In genomic region chr3:142223282-142223681, GRCh38 we compare ENCODE assay signal across 19 cellular contexts. TPM values are rescaled to one million over a fixed set of nuclear protein-coding genes. Genes with fewer than 3 reads are reported as not detected.
DNase-seq lines count a peak whose midpoint lies in the region; ATAC-seq, FAIRE-seq and TF ChIP-seq lines count a peak whose summit lies in the region.
"Had no signal": no experiment of that assay in that cellular context is flagged by ENCODE, and none has a peak within 500 bp of the region (broad histone marks: within the 10 kb centered on the region; RNA-seq: fewer than 3 reads in every experiment).

No MANE protein-coding gene starts in this region.

- no peak for DNase-seq in right cardiac atrium
- no peak for DNase-seq in left cardiac atrium
- DNase-seq in K562 (ENCODE audit: extremely low read depth in 1 of 4, low spot score in 3 of 4) = no peak
- DNase-seq in natural killer cell = no peak
- no peak for DNase-seq in uterus
- DNase-seq in adrenal gland = no peak
- no peak for DNase-seq in H7
- no peak for DNase-seq in dermis blood vessel endothelial cell
- DNase-seq: activated CD4-positive, CD25-positive, alpha-beta regulatory T cell; activated naive CD8-positive, alpha-beta T cell treated with anti-CD3 and anti-CD28 coated beads for 36 hours; Karpas-422; left ventricle myocardium inferior; NCI-H1417; NCI-H2227 treated with DMSO at 0.1 percent for 48 hours; RPMI8226; T-cell had no signal

- H3K36me3 Mint-ChIP-seq in natural killer cell = no peaks in the 10 kb centered on the region
- H3K36me3 Mint-ChIP-seq: activated naive CD8-positive, alpha-beta T cell treated with anti-CD3 and anti-CD28 coated beads for 36 hours; T-cell had no signal

- H2AFZ ChIP-seq in K562 (ENCODE audit: low read depth, low read length) = no peak overlapping the region

- H3K4me3 Mint-ChIP-seq in natural killer cell = peak overlapping the region; percentile 96

- no TSS peak for BruUV-seq in K562 (replicated peaks; lab: Mats Ljungman, UMichigan)

- H3K9me3 ChIP-seq in right cardiac atrium (ENCODE audit: control insufficient read depth, low read length) (no peaks in the 10 kb centered on the region), K562 (replicated peaks; ENCODE audit: control insufficient read depth, insufficient read depth, low read depth, low read length) (no peaks in the 10 kb centered on the region; the same call in 1 of the 2 replicates), uterus (no peaks in the 10 kb centered on the region), adrenal gland (replicated peaks in 1 of 3) (no peaks in the 10 kb centered on the region)
- H3K9me3 ChIP-seq: left ventricle myocardium inferior had no signal

- TF ChIP-seq EP300 in K562 (IDR thresholded peaks at IDR 0.05; ENCODE audit: low read length) = no peak

- peaks cover 50 to 53% of the 10 kb centered on the region in 2 donors for H3K4me1 Mint-ChIP-seq in natural killer cell

- POLR2A ChIA-PET in K562 (lab: Yijun Ruan, JAX) = no interaction called here

- ATAC-seq in right cardiac atrium = no peak
- ATAC-seq in left cardiac atrium = no peak
- no peak for ATAC-seq in K562
- ATAC-seq in natural killer cell = no peak
- ATAC-seq: T-cell had no signal

- CTCF ChIA-PET in K562 (lab: Yijun Ruan, JAX; ENCODE audit: low intra/inter-chr PET ratio) = no interaction called here

- no peak overlapping the region for H3K4me2 ChIP-seq in K562 (ENCODE audit: insufficient read depth, low read length)

- no peaks in the 10 kb centered on the region for H3K9me1 ChIP-seq in K562 (ENCODE audit: control insufficient read depth, insufficient read depth, low read length)

- H3K4me3 ChIP-seq in right cardiac atrium (ENCODE audit: low read length) (no peak overlapping the region), K562 (no peak overlapping the region), uterus (no peak overlapping the region), adrenal gland (no peak overlapping the region), H7 (ENCODE audit: insufficient read depth, low read depth, low read length) (no peak overlapping the region)
- H3K4me3 ChIP-seq: cardiac muscle cell, left ventricle myocardium inferior had no signal

- H3K27me3 ChIP-seq in right cardiac atrium (ENCODE audit: control insufficient read depth, insufficient read depth) = no peaks in the 10 kb centered on the region
- H3K27me3 ChIP-seq in K562 (ENCODE audit: control insufficient read depth in 2 of 2, insufficient read depth in 2 of 2, low read length in 2 of 2) = no peaks in the 10 kb centered on the region
- H3K27me3 ChIP-seq in uterus = no peaks in the 10 kb centered on the region
- H3K27me3 ChIP-seq in adrenal gland = no peaks in the 10 kb centered on the region
- H3K27me3 ChIP-seq in H7 (ENCODE audit: control insufficient read depth, insufficient read depth, low read length) = no peaks in the 10 kb centered on the region
- H3K27me3 ChIP-seq: cardiac muscle cell had no signal

- no peaks in the 10 kb centered on the region for H3K27me3 Mint-ChIP-seq in natural killer cell (ENCODE audit: low read depth in 2 of 2)
- H3K27me3 Mint-ChIP-seq: activated naive CD8-positive, alpha-beta T cell treated with anti-CD3 and anti-CD28 coated beads for 36 hours; T-cell had no signal

- TF ChIP-seq POLR2A in K562 (conservative IDR thresholded peaks at IDR 0.05) = no peak
- no peak for TF ChIP-seq POLR2A in uterus (IDR thresholded peaks at IDR 0.05)
- TF ChIP-seq POLR2A in adrenal gland (IDR thresholded peaks at IDR 0.05) = no peak

- H3K9ac ChIP-seq in K562 (ENCODE audit: insufficient read depth in 1 of 2, low read depth in 2 of 2, low read length in 2 of 2) = peak overlapping the region in 1 of 2 experiments; percentile 84; a peak in 1 of 4 replicates

- no peaks in the 10 kb centered on the region for H3K9me3 Mint-ChIP-seq in natural killer cell
- H3K9me3 Mint-ChIP-seq: activated naive CD8-positive, alpha-beta T cell treated with anti-CD3 and anti-CD28 coated beads for 36 hours; T-cell had no signal

- in situ Hi-C loops in K562 (cut with MboI) = no loop called here

- H3K4me1 ChIP-seq in right cardiac atrium (ENCODE audit: control insufficient read depth, insufficient read depth, low read length) = no peaks in the 10 kb centered on the region
- peaks cover 15 to 21% of the 10 kb centered on the region in 2 experiments for H3K4me1 ChIP-seq in K562 (replicated peaks in 1 of 2; ENCODE audit: control insufficient read depth in 2 of 2, insufficient read depth in 2 of 2, low read length in 2 of 2)
- no peaks in the 10 kb centered on the region for H3K4me1 ChIP-seq in uterus
- H3K4me1 ChIP-seq in adrenal gland (replicated peaks in 1 of 2) = peaks cover 6 to 31% of the 10 kb centered on the region in 2 donors

- H4K20me1 ChIP-seq in K562 (replicated peaks; ENCODE audit: control insufficient read depth, insufficient read depth, low read length) = no peaks in the 10 kb centered on the region

- peaks cover 35% of the 10 kb centered on the region for H3K79me2 ChIP-seq in K562 (ENCODE audit: control insufficient read depth, insufficient read depth, low read length)

- peak overlapping the region; percentile 93 to 96 for H3K27ac Mint-ChIP-seq in natural killer cell
- H3K27ac Mint-ChIP-seq: activated naive CD8-positive, alpha-beta T cell treated with anti-CD3 and anti-CD28 coated beads for 36 hours had no signal

- TF ChIP-seq RAD21 in K562 (CRISPR knock-in tag; conservative IDR thresholded peaks at IDR 0.05 in 1 of 2, IDR thresholded peaks at IDR 0.05 in 1 of 2) = no peak

- 91% methylated on average over 5 of the region's 5 CpGs for WGBS in right cardiac atrium
- WGBS in K562 (ENCODE audit: insufficient coverage, low coverage, missing lambda C conversion rate) = 68% methylated on average over 4 of the region's 5 CpGs
- WGBS in adrenal gland, 4 donors = 89 to 95% (median 93%) methylated on average over 3 to 5 of the region's 5 CpGs

- FAIRE-seq in K562 (lab: Jason Lieb, UNC) = no peak
- FAIRE-seq: D721Med, H1 had no signal

- peak overlapping the region; percentile 15 for H3K27ac ChIP-seq in right cardiac atrium (ENCODE audit: low read length)
- 0 out of 3 replicates have a peak overlapping the region, but pooled peaks have one; percentile 18 for H3K27ac ChIP-seq in K562 (ENCODE audit: extremely low read depth, low read depth, low read length)
- peak overlapping the region; percentile 83 to 92 for H3K27ac ChIP-seq in uterus
- peak overlapping the region in 2 of 5 donors; percentile 36 to 93 for H3K27ac ChIP-seq in adrenal gland
- H3K27ac ChIP-seq: cardiac muscle cell had no signal

- intact Hi-C loops in right cardiac atrium (cut with DNase I) (no loop called here), left cardiac atrium (cut with DNase I) (no loop called here), K562 (cut with micrococcal nuclease) (loop anchor here (5.0 kb wide), 1 partner anchor 54 kb away; no protein-coding TSS in a partner anchor), natural killer cell (cut with micrococcal nuclease) (no loop called here), uterus (cut with DNase I; ENCODE audit: low total_unique reads) (no loop called here), adrenal gland (cut with DNase I) (no loop called here)

- H3K36me3 ChIP-seq in K562 (ENCODE audit: control insufficient read depth, insufficient read depth, low read length) (peaks cover 3% of the 10 kb centered on the region; the same call in 1 of the 3 replicates), uterus (no peaks in the 10 kb centered on the region), adrenal gland (replicated peaks in 1 of 2) (no peaks in the 10 kb centered on the region), H7 (replicated peaks; ENCODE audit: control insufficient read depth, insufficient read depth, low read length) (no peaks in the 10 kb centered on the region)
- H3K36me3 ChIP-seq: cardiac muscle cell, left ventricle myocardium inferior had no signal

- no peak for TF ChIP-seq CTCF in K562 (IDR thresholded peaks at IDR 0.05 in 2 of 3, conservative IDR thresholded peaks at IDR 0.05 in 1 of 3; ENCODE audit: insufficient read depth in 2 of 3, low read depth in 1 of 3, low read length in 3 of 3)
- no peak for TF ChIP-seq CTCF in natural killer cell (IDR thresholded peaks at IDR 0.05)
- TF ChIP-seq CTCF in uterus (IDR thresholded peaks at IDR 0.05) = no peak
- TF ChIP-seq CTCF in adrenal gland (IDR thresholded peaks at IDR 0.05) = no peak

TF ChIP-seq in K562, 482 proteins besides CTCF, POLR2A, EP300 and RAD21 (continues in another document):
- TF ChIP-seq ZNF76 (CRISPR knock-in tag; IDR thresholded peaks at IDR 0.05; ENCODE audit: borderline replicate concordance) = no peak
- peak; percentile 39 for TF ChIP-seq EGR1 (conservative IDR thresholded peaks at IDR 0.05)

RNA-seq across cellular contexts. Expression of gene GK5, which starts 2.1 kb away (rescaled TPM):
- total RNA-seq in right cardiac atrium (10 to 100 TPM; 10.2 to 12.6 (median 10.9) TPM), left cardiac atrium (10 to 100 TPM; 10.5 to 13.6 TPM), K562 (2014; rRNA removed) (10.4 TPM in 2 replicates), K562 (2014; rRNA removed; fragmentation: Illumina TruSeq; extraction: Trizol) (17.5 and 23.0 TPM in 2 replicates), K562 (2015; rRNA removed; fragmentation: Illumina TruSeq; extraction: Trizol) (14.3 and 15.2 TPM in 2 replicates), K562 (2021) (16.7 and 17.9 TPM in 2 replicates), natural killer cell (100 to 1,000 TPM; 125 to 161 (median 145) TPM), uterus (10 to 100 TPM in 3 of 4 donors, 1 to 10 TPM in 1; 8.7 to 53.3 (median 40.7) TPM), adrenal gland (10 to 100 TPM; 22.3 to 46.1 (median 32.2) TPM), dermis blood vessel endothelial cell (6.5 and 8.8 TPM in 2 replicates)
- polyA plus RNA-seq in right cardiac atrium (4.8 TPM), K562 (2011; rRNA removed) (15.2 and 21.2 TPM in 2 replicates), K562 (2014; fragmentation: Illumina TruSeq; extraction: Trizol) (9.9 and 11.1 TPM in 2 replicates), K562 (2014; fragmentation: Nextera tagmentation; extraction: Ambion mirVana) (1 to 10 TPM; 2.3 to 2.7 TPM), K562 (2014; rRNA removed) (11.7 and 14.8 TPM in 2 replicates), adrenal gland (10 to 100 TPM; 12.6 to 51.2 (median 16.7) TPM)
- total RNA-seq in K562 (2011; cell fraction: chromatin; rRNA removed; ENCODE audit: low replicate concordance) = 24.8 and 75.3 TPM in 2 replicates
- total RNA-seq in K562 (2011; cell fraction: nucleolus; rRNA removed) = 10.5 and 13.6 TPM in 2 replicates
- total RNA-seq in K562 (2011; cell fraction: nucleoplasm; rRNA removed) = 30.3 and 52.1 TPM in 2 replicates
- polyA plus RNA-seq in K562 (2011; cell fraction: cytosol; rRNA removed) = 3.3 and 6.4 TPM in 2 replicates
- 20.0 and 26.6 TPM in 2 replicates for polyA plus RNA-seq in K562 (2011; cell fraction: nucleus; rRNA removed)
- polyA plus RNA-seq in K562 (2012) = 4.9 and 9.5 TPM in 2 replicates
- 17.6 and 19.2 TPM in 2 replicates for polyA minus RNA-seq in K562 (2011; rRNA and poly(A)+ RNA removed)
- 5.6 and 7.3 TPM in 2 replicates for polyA minus RNA-seq in K562 (2011; cell fraction: cytosol; rRNA and poly(A)+ RNA removed)
- 14.4 and 22.0 TPM in 2 replicates for polyA minus RNA-seq in K562 (2011; cell fraction: nucleus; rRNA and poly(A)+ RNA removed)
- 6.6 and 7.2 TPM in 2 replicates for total RNA-seq in H7 (2014; rRNA removed; shearing (Covaris generic))
